1 cellular context compared by ENCODE assay signal in genomic region chr5:177446184-177447065, GRCh38.
TF ChIP-seq lines count a peak whose summit lies in the region.

TSS of gene PRR7 (plus strand) at chr5:177446814. CDS start at chr5:177455068, 8,254 bp downstream.

TF ChIP-seq in HEK293, 187 proteins besides CTCF, POLR2A, EP300 and RAD21 (continued from another document and continues in another):
- TF ChIP-seq, protein P1, sequence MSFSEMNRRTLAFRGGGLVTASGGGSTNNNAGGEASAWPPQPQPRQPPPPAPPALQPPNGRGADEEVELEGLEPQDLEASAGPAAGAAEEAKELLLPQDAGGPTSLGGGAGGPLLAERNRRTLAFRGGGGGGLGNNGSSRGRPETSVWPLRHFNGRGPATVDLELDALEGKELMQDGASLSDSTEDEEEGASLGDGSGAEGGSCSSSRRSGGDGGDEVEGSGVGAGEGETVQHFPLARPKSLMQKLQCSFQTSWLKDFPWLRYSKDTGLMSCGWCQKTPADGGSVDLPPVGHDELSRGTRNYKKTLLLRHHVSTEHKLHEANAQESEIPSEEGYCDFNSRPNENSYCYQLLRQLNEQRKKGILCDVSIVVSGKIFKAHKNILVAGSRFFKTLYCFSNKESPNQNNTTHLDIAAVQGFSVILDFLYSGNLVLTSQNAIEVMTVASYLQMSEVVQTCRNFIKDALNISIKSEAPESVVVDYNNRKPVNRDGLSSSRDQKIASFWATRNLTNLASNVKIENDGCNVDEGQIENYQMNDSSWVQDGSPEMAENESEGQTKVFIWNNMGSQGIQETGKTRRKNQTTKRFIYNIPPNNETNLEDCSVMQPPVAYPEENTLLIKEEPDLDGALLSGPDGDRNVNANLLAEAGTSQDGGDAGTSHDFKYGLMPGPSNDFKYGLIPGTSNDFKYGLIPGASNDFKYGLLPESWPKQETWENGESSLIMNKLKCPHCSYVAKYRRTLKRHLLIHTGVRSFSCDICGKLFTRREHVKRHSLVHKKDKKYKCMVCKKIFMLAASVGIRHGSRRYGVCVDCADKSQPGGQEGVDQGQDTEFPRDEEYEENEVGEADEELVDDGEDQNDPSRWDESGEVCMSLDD (tag by site-specific recombination; IDR thresholded peaks at IDR 0.05), result peak; percentile 88
- TF ChIP-seq GLIS2 (tag by site-specific recombination; IDR thresholded peaks at IDR 0.05) (peak; percentile 96), BCL11B (tag by site-specific recombination; IDR thresholded peaks at IDR 0.05; ENCODE audit: low read depth) (no peak), ZNF19 (tag by site-specific recombination; IDR thresholded peaks at IDR 0.05; ENCODE audit: low read depth) (no peak), ZBTB8A (tag by site-specific recombination; IDR thresholded peaks at IDR 0.05) (peak; percentile 82), REST (tag by site-specific recombination; IDR thresholded peaks at IDR 0.05) (peak; percentile 28; the same call in 1 of the 2 replicates), SCRT1 (tag by site-specific recombination; IDR thresholded peaks at IDR 0.05; ENCODE audit: borderline replicate concordance) (peak; percentile 53; the same call in 1 of the 2 replicates), ZNF777 (tag by site-specific recombination; IDR thresholded peaks at IDR 0.05; ENCODE audit: borderline replicate concordance) (no peak; the same call in 1 of the 2 replicates), ZNF404 (tag by site-specific recombination; IDR thresholded peaks at IDR 0.05) (no peak), ZNF639 (tag by site-specific recombination; IDR thresholded peaks at IDR 0.05) (no peak), ZIC2 (tag by site-specific recombination; IDR thresholded peaks at IDR 0.05) (peak; percentile 98), ZNF2 (tag by site-specific recombination; IDR thresholded peaks at IDR 0.05) (peak; percentile 71; the same call in 1 of the 2 replicates), MEIS1 (CRISPR knock-in tag; IDR thresholded peaks at IDR 0.05; ENCODE audit: borderline replicate concordance) (no peak), ZBTB17 (tag by site-specific recombination; IDR thresholded peaks at IDR 0.05) (peak; percentile 51), ZNF26 (tag by site-specific recombination; IDR thresholded peaks at IDR 0.05) (no peak), SETDB1 (IDR thresholded peaks at IDR 0.05; ENCODE audit: insufficient read length, low read length) (no peak), ZNF423 (tag by site-specific recombination; IDR thresholded peaks at IDR 0.05) (peak; percentile 75), ZNF704 (tag by site-specific recombination; IDR thresholded peaks at IDR 0.05) (no peak), ZNF843 (tag by site-specific recombination; IDR thresholded peaks at IDR 0.05) (peak; percentile 60), ZNF394 (tag by site-specific recombination; IDR thresholded peaks at IDR 0.05; ENCODE audit: borderline replicate concordance) (no peak; the same call in 1 of the 2 replicates), TSHZ1 (tag by site-specific recombination; IDR thresholded peaks at IDR 0.05; ENCODE audit: borderline replicate concordance) (no peak), KLF9 (tag by site-specific recombination; IDR thresholded peaks at IDR 0.05; ENCODE audit: low read depth) (peak; percentile 42; the same call in 1 of the 2 replicates), ZBTB20 (tag by site-specific recombination; IDR thresholded peaks at IDR 0.05) (peak; percentile 80), KLF16 (tag by site-specific recombination; IDR thresholded peaks at IDR 0.05) (no peak), SCRT2 (tag by site-specific recombination; IDR thresholded peaks at IDR 0.05) (peak; percentile 49; the same call in 1 of the 2 replicates), ZNF112 (tag by site-specific recombination; IDR thresholded peaks at IDR 0.05) (no peak), ZBTB7A (tag by site-specific recombination; IDR thresholded peaks at IDR 0.05; ENCODE audit: low read depth) (peak; percentile 29; the same call in 1 of the 2 replicates), ZSCAN30 (tag by site-specific recombination; IDR thresholded peaks at IDR 0.05) (peak; percentile 52; the same call in 1 of the 2 replicates), GLI4 (tag by site-specific recombination; IDR thresholded peaks at IDR 0.05) (no peak), ZXDB (tag by site-specific recombination; IDR thresholded peaks at IDR 0.05) (0 out of 2 replicates have a peak, but pooled peaks have one; percentile 22), ZNF521 (tag by site-specific recombination; IDR thresholded peaks at IDR 0.05) (no peak), ZSCAN16 (tag by site-specific recombination; IDR thresholded peaks at IDR 0.05) (no peak), ZNF114 (tag by site-specific recombination; IDR thresholded peaks at IDR 0.05) (no peak), ZNF157 (tag by site-specific recombination; IDR thresholded peaks at IDR 0.05) (no peak), EGR2 (tag by site-specific recombination; IDR thresholded peaks at IDR 0.05; ENCODE audit: low read depth) (peak; percentile 21; the same call in 1 of the 2 replicates), ZNF600 (tag by site-specific recombination; IDR thresholded peaks at IDR 0.05) (peak; percentile 89)
- TF ChIP-seq, protein P2, sequence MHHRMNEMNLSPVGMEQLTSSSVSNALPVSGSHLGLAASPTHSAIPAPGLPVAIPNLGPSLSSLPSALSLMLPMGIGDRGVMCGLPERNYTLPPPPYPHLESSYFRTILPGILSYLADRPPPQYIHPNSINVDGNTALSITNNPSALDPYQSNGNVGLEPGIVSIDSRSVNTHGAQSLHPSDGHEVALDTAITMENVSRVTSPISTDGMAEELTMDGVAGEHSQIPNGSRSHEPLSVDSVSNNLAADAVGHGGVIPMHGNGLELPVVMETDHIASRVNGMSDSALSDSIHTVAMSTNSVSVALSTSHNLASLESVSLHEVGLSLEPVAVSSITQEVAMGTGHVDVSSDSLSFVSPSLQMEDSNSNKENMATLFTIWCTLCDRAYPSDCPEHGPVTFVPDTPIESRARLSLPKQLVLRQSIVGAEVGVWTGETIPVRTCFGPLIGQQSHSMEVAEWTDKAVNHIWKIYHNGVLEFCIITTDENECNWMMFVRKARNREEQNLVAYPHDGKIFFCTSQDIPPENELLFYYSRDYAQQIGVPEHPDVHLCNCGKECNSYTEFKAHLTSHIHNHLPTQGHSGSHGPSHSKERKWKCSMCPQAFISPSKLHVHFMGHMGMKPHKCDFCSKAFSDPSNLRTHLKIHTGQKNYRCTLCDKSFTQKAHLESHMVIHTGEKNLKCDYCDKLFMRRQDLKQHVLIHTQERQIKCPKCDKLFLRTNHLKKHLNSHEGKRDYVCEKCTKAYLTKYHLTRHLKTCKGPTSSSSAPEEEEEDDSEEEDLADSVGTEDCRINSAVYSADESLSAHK (tag by site-specific recombination; IDR thresholded peaks at IDR 0.05), result no peak
- TF ChIP-seq, protein P3, sequence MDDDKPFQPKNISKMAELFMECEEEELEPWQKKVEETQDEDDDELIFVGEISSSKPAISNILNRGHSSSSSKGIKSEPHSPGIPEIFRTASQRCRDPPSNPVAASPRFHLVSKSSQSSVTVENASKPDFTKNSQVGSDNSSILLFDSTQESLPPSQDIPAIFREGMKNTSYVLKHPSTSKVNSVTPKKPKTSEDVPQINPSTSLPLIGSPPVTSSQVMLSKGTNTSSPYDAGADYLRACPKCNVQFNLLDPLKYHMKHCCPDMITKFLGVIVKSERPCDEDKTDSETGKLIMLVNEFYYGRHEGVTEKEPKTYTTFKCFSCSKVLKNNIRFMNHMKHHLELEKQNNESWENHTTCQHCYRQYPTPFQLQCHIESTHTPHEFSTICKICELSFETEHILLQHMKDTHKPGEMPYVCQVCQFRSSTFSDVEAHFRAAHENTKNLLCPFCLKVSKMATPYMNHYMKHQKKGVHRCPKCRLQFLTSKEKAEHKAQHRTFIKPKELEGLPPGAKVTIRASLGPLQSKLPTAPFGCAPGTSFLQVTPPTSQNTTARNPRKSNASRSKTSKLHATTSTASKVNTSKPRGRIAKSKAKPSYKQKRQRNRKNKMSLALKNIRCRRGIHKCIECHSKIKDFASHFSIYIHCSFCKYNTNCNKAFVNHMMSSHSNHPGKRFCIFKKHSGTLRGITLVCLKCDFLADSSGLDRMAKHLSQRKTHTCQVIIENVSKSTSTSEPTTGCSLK (tag by site-specific recombination; IDR thresholded peaks at IDR 0.05), result no peak
- TF ChIP-seq, protein P4, sequence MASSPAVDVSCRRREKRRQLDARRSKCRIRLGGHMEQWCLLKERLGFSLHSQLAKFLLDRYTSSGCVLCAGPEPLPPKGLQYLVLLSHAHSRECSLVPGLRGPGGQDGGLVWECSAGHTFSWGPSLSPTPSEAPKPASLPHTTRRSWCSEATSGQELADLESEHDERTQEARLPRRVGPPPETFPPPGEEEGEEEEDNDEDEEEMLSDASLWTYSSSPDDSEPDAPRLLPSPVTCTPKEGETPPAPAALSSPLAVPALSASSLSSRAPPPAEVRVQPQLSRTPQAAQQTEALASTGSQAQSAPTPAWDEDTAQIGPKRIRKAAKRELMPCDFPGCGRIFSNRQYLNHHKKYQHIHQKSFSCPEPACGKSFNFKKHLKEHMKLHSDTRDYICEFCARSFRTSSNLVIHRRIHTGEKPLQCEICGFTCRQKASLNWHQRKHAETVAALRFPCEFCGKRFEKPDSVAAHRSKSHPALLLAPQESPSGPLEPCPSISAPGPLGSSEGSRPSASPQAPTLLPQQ (tag by site-specific recombination; IDR thresholded peaks at IDR 0.05), result peak; percentile 47; the same call in 1 of the 2 replicates
